In the genomic region with DNA sequence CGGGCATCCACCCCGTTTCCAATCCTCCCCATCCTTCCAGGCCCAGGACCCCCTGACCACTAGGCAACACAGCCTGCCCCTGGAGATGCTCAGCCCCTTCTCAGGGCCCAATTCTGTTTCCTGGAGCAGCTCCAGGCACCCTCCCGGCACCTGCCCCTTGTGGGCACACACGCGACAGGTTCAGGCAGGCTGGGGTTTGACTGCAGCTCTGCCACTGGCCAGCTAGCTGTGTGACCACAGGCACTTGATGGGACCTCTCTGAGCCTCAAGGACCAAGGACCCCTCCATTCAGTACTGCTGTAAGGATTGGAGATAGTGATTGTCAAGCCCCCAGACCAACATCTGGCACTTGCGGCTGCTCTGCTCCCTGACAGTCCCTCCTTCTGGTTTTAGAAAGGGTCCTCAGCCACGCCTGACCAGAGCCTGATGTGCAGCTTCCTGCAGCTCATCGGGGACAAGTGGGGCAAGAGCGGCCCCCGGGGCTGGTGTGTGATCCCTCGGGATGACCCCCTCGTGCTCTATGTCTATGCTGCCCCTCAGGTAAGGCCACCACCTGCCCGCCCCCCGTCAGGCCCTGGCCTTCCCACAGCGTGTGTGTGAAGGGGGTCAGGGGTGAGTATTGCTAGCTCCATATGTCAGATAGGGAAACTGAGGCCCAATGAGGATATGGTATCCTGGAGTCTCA, we compare ENCODE assay signal across 20 cellular contexts. TPM values are rescaled to one million over a fixed set of nuclear protein-coding genes. Genes with fewer than 3 reads are reported as not detected.
DNase-seq lines count a peak whose midpoint lies in the region; ATAC-seq and TF ChIP-seq lines count a peak whose summit lies in the region.
"Had no signal": no experiment of that assay in that cellular context is flagged by ENCODE, and none has a peak within 500 bp of the region (broad histone marks: within the 10 kb centered on the region; RNA-seq: fewer than 3 reads in every experiment).

No MANE protein-coding gene starts in this region.

- dilution Hi-C loops in mammary epithelial cell (cut with HindIII; ENCODE audit: low sequenced_read_pairs), result no loop called here

- H3K9me3 Mint-ChIP-seq in activated naive CD4-positive, alpha-beta T cell treated with anti-CD3 and anti-CD28 coated beads, Interleukin-2, amount 50 U/mL, for 24 hours, result no peaks in the 10 kb centered on the region
- H3K9me3 Mint-ChIP-seq: CD8-positive, alpha-beta T cell had no signal

- in situ Hi-C loops in mammary epithelial cell (cut with MboI; ENCODE audit: low sequenced_read_pairs in 2 of 2), result loop anchor here (10.0 kb wide), 1 partner anchor 148 kb away; a partner anchor contains a TSS

- H3K4me3 Mint-ChIP-seq in activated naive CD4-positive, alpha-beta T cell treated with anti-CD3 and anti-CD28 coated beads, Interleukin-2, amount 50 U/mL, for 24 hours, result no peak overlapping the region
- H3K4me3 Mint-ChIP-seq: B cell; CD8-positive, alpha-beta T cell had no signal

- H3K4me1 ChIP-seq in mammary epithelial cell (ENCODE audit: insufficient read depth, low read length) (peaks cover 46% of the 10 kb centered on the region), spleen (peaks cover 0 to 22% (median 12%) of the 10 kb centered on the region in 6 donors)
- H3K4me1 ChIP-seq: Peyer's patch had no signal

- H3K4me2 ChIP-seq in mammary epithelial cell (ENCODE audit: insufficient read depth, low read depth, low read length), result no peak overlapping the region
- H3K4me2 ChIP-seq: KMS-11 had no signal

- H3K79me2 ChIP-seq in mammary epithelial cell (ENCODE audit: insufficient read depth, low read length), result no peaks in the 10 kb centered on the region

- H3K9ac ChIP-seq in mammary epithelial cell (ENCODE audit: insufficient read depth, low read length), result no peak overlapping the region
- H3K9ac ChIP-seq: KMS-11 had no signal

- WGBS in mammary epithelial cell (ENCODE audit: low coverage, missing lambda C conversion rate), result 60% methylated on average over 7 of the region's 15 CpGs
- 83 to 91% (median 85%) methylated on average over 13 to 15 of the region's 15 CpGs for WGBS in spleen, 5 donors

- peak overlapping the region; percentile 12 for H3K27ac Mint-ChIP-seq in activated naive CD4-positive, alpha-beta T cell treated with anti-CD3 and anti-CD28 coated beads, Interleukin-2, amount 50 U/mL, for 24 hours
- H3K27ac Mint-ChIP-seq: CD8-positive, alpha-beta T cell had no signal

- no peak for DNase-seq in activated naive CD4-positive, alpha-beta T cell (lab: John Stamatoyannopoulos, UW)
- DNase-seq in RWPE1 (ENCODE audit: low spot score), result no peak
- DNase-seq in mammary epithelial cell, result peak; percentile 51
- DNase-seq in spleen, result peak; percentile 70
- no peak for DNase-seq in stimulated activated naive CD8-positive, alpha-beta T cell treated with anti-CD3 and anti-CD28 coated beads, Interleukin-15, Interleukin-2, amounts not matched to agents 100 U/mL and 50 U/mL, for 24 hours
- DNase-seq: CD8-positive, alpha-beta T cell; DMS79 treated with DMSO at 0.1 percent for 48 hours; GDM1; MM.1S; NCI-H1105 treated with DMSO at 0.1 percent for 48 hours; NCI-H2029; NCI-H510A; NCI-H82; Peyer's patch; SHP77 had no signal

- H3K27ac ChIP-seq in RWPE1 (peak overlapping the region; percentile 84), mammary epithelial cell (ENCODE audit: insufficient read depth, low read depth, low read length) (no peak overlapping the region), spleen (peak overlapping the region in 1 of 8 donors; percentile 3)
- H3K27ac ChIP-seq: HL-60, KMS-11, Peyer's patch had no signal

- H3K36me3 Mint-ChIP-seq in activated naive CD4-positive, alpha-beta T cell treated with anti-CD3 and anti-CD28 coated beads, Interleukin-2, amount 50 U/mL, for 24 hours, result no peaks in the 10 kb centered on the region
- H3K36me3 Mint-ChIP-seq: CD8-positive, alpha-beta T cell had no signal

- H2AFZ ChIP-seq in mammary epithelial cell (ENCODE audit: low read depth, low read length), result no peak overlapping the region

- peaks cover 35% of the 10 kb centered on the region for H3K4me1 Mint-ChIP-seq in activated naive CD4-positive, alpha-beta T cell treated with anti-CD3 and anti-CD28 coated beads, Interleukin-2, amount 50 U/mL, for 24 hours

- H3K27me3 Mint-ChIP-seq in activated naive CD4-positive, alpha-beta T cell treated with anti-CD3 and anti-CD28 coated beads, Interleukin-2, amount 50 U/mL, for 24 hours, result no peaks in the 10 kb centered on the region
- H3K27me3 Mint-ChIP-seq: B cell had no signal

- CTCF ChIA-PET in RWPE1 (lab: Yijun Ruan, JAX) (interaction anchor here (0.6 to 3.9 kb wide), 6 partner anchors 7 to 183 kb away, joined by 3 to 33 read pairs (median 6); a partner anchor contains a TSS), mammary epithelial cell (lab: Charles Lee; ENCODE audit: low non-redundant PET) (no interaction called here)

- H3K36me3 ChIP-seq in mammary epithelial cell (ENCODE audit: insufficient read depth, low read length) (no peaks in the 10 kb centered on the region), spleen (peaks cover 0 to 100% (median 46%) of the 10 kb centered on the region in 6 donors)
- H3K36me3 ChIP-seq: Peyer's patch had no signal

- no peak for ATAC-seq in HG03196 (IDR thresholded peaks at IDR 0.05; ENCODE audit: unreplicated experiment)
- no peak for ATAC-seq in stimulated activated naive CD8-positive, alpha-beta T cell treated with anti-CD3 and anti-CD28 coated beads, Interleukin-15, Interleukin-2, amounts not matched to agents 100 U/mL and 50 U/mL, for 24 hours
- ATAC-seq: CD8-positive, alpha-beta T cell had no signal

- H3K4me3 ChIP-seq in mammary epithelial cell (replicated peaks in 1 of 3; ENCODE audit: insufficient read depth in 1 of 3, low read depth in 2 of 3, low read length in 3 of 3), result no peak overlapping the region
- H3K4me3 ChIP-seq in spleen, result no peak overlapping the region
- H3K4me3 ChIP-seq: Peyer's patch had no signal

- H3K27me3 ChIP-seq in mammary epithelial cell (ENCODE audit: insufficient read depth, low read length) (no peaks in the 10 kb centered on the region), spleen (replicated peaks in 1 of 7) (no peaks in the 10 kb centered on the region)
- H3K27me3 ChIP-seq: Peyer's patch had no signal

- intact Hi-C loops in mammary epithelial cell (cut with micrococcal nuclease) (no loop called here), spleen (cut with DNase I; ENCODE audit: low total_unique reads) (no loop called here)

- POLR2A ChIA-PET in RWPE1 (lab: Yijun Ruan, JAX; ENCODE audit: low non-redundant PET), result no interaction called here

- TF ChIP-seq CTCF in RWPE1 (conservative IDR thresholded peaks at IDR 0.05; ENCODE audit: low read depth) (no peak), mammary epithelial cell (conservative IDR thresholded peaks at IDR 0.05 in 1 of 2, IDR thresholded peaks at IDR 0.05 in 1 of 2; ENCODE audit: extremely low read depth in 1 of 2, insufficient read depth in 1 of 2, low read depth in 1 of 2, low read length in 2 of 2) (no peak), spleen (IDR thresholded peaks at IDR 0.05 in 8 of 11, conservative IDR thresholded peaks at IDR 0.05 in 3 of 11) (no peak)

- H3K9me3 ChIP-seq in mammary epithelial cell (replicated peaks; ENCODE audit: insufficient read depth, low read length) (no peaks in the 10 kb centered on the region), spleen (peaks cover 0 to 10% (median 7%) of the 10 kb centered on the region in 8 donors)
- H3K9me3 ChIP-seq: Peyer's patch had no signal

- BruUV-seq in mammary epithelial cell (replicated peaks; lab: Mats Ljungman, UMichigan), result no TSS peak

- no peak for TF ChIP-seq POLR2A in spleen (IDR thresholded peaks at IDR 0.05)

- H4K20me1 ChIP-seq in mammary epithelial cell (ENCODE audit: insufficient read depth, low read length), result no peaks in the 10 kb centered on the region

RNA-seq across cellular contexts. Expression of a gene that starts 21.7 kb away (rescaled TPM):
- total RNA-seq in mammary epithelial cell (not detected), spleen (100 to 1,000 TPM; 200 to 426 (median 316) TPM)
- polyA plus RNA-seq in mammary epithelial cell (not detected), spleen (100 to 1,000 TPM in 1 of 3 donors, 10 to 100 TPM in 2; 63.4 to 121 (median 84.2) TPM)
- not detected for polyA minus RNA-seq in mammary epithelial cell

RNA-seq across cellular contexts. Expression of a gene that starts 41.2 kb away (rescaled TPM):
- 100 to 1,000 TPM; 102 to 110 TPM for total RNA-seq in mammary epithelial cell
- 91.9 TPM for polyA plus RNA-seq in mammary epithelial cell
- polyA minus RNA-seq in mammary epithelial cell, result 122 TPM
- 100 to 1,000 TPM; 135 to 191 (median 162) TPM for total RNA-seq in spleen
- 100 to 1,000 TPM in 2 of 3 donors, 10 to 100 TPM in 1; 87.3 to 144 (median 134) TPM for polyA plus RNA-seq in spleen

Comparison
In these comparisons a context has a peak if more than half of its experiments do, and no peak if none do; other contexts are left out.
1. DNase-seq: peak in mammary epithelial cell (single experiment) and spleen (single experiment); none in activated naive CD4-positive, alpha-beta T cell (0 of 4), RWPE1 (single experiment) and stimulated activated naive CD8-positive, alpha-beta T cell treated with anti-CD3 and anti-CD28 coated beads, Interleukin-15, Interleukin-2, amounts not matched to agents 100 U/mL and 50 U/mL, for 24 hours (single experiment).
2. RNA of a gene that starts 21.7 kb away (total RNA-seq): 200 to 426 TPM in spleen; not detected in mammary epithelial cell; every median in the first group is over 100 times any median in the second.